1 cellular context compared by ENCODE assay signal in genomic region chr19:1103691-1104451, GRCh38.
TF ChIP-seq lines count a peak whose summit lies in the region.

Gene GPX4, plus strand, starts transcription at chr19:1103994. Its CDS starts 50 bp downstream, at chr19:1104044.

TF ChIP-seq in A549, 52 proteins besides CTCF, POLR2A, EP300 and RAD21 (continued from another document):
- TF ChIP-seq BCL3 (IDR thresholded peaks at IDR 0.05) = 0 out of 3 replicates have a peak, but pooled peaks have one; percentile 51
- no peak for TF ChIP-seq MAFK (IDR thresholded peaks at IDR 0.05; ENCODE audit: partially characterized antibody)
- no peak for TF ChIP-seq BHLHE40 (IDR thresholded peaks at IDR 0.05; ENCODE audit: low read depth, low read length)
- no peak for TF ChIP-seq KDM1A (IDR thresholded peaks at IDR 0.05; ENCODE audit: low read depth)
- TF ChIP-seq EHF (CRISPR knock-in tag; IDR thresholded peaks at IDR 0.05) = no peak
- no peak for TF ChIP-seq FOSB (CRISPR knock-in tag; IDR thresholded peaks at IDR 0.05)
- no peak for TF ChIP-seq HOXA7 (CRISPR knock-in tag; IDR thresholded peaks at IDR 0.05)
- TF ChIP-seq CHD4 (IDR thresholded peaks at IDR 0.05; ENCODE audit: borderline replicate concordance) = no peak
- TF ChIP-seq GATA3 (IDR thresholded peaks at IDR 0.05; ENCODE audit: borderline replicate concordance) = no peak
- TF ChIP-seq HDAC2 (IDR thresholded peaks at IDR 0.05) = no peak
- TF ChIP-seq E2F6 (IDR thresholded peaks at IDR 0.05; ENCODE audit: borderline replicate concordance, low read depth) = peak; percentile 30; the same call in 1 of the 2 replicates
- TF ChIP-seq RARB (CRISPR knock-in tag; IDR thresholded peaks at IDR 0.05) = no peak
